In the genomic region with DNA sequence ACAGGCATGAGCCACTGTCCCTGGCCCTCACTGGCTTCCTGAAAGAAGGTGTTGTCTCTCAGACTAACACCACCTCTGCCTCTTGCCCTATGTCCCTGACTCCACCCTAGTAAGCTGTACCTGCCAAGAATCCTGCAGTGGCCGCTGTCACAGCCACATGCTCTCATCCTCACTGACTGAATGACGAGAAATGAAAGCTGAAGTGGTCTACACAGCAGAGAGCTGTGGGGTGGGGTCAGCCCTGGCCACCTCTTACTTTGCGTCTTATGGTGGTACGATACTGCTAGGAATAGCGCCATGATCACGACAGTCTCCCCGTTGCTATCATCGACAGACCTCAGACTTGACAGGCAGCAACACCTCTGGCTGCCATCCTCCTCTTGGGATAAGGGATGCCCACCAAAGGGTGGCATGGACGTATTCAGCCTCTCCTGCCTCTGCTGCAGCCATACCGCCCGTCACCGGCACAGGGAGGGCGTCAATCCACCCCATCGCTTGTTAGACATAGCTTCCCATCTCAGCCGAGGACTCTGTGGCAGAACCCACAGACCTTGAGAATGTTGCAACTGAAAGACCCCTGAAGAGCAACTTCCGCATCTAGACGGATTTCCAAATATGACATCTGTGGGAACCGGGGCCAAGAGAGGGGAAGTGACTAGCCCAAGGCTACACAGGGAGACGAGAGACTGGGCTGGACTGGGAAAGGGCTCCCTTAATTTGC, we compare ENCODE assay signal across 13 cellular contexts. TPM values are rescaled to one million over a fixed set of nuclear protein-coding genes. Genes with fewer than 3 reads are reported as not detected.
A peak's percentile ranks its signal among the peaks of the same experiment; 100 is the strongest.
DNase-seq lines count a peak whose midpoint lies in the region; ATAC-seq, FAIRE-seq and TF ChIP-seq lines count a peak whose summit lies in the region.
"Had no signal": no experiment of that assay in that cellular context is flagged by ENCODE, and none has a peak within 500 bp of the region (broad histone marks: within the 10 kb centered on the region; RNA-seq: fewer than 3 reads in every experiment).

No MANE protein-coding gene starts in this region.

- no peaks in the 10 kb centered on the region for H3K9me3 ChIP-seq in right lobe of liver
- H3K9me3 ChIP-seq in vagina = no peaks in the 10 kb centered on the region
- H3K9me3 ChIP-seq in kidney (ENCODE audit: control insufficient read depth in 1 of 2, low read length in 2 of 2) = no peaks in the 10 kb centered on the region
- H3K9me3 ChIP-seq: MG63, uterus had no signal

- no peaks in the 10 kb centered on the region for H3K36me3 ChIP-seq in right lobe of liver
- H3K36me3 ChIP-seq in vagina = no peaks in the 10 kb centered on the region
- H3K36me3 ChIP-seq in kidney (ENCODE audit: control insufficient read depth in 1 of 2, insufficient read depth in 2 of 2, low read length in 2 of 2) = no peaks in the 10 kb centered on the region
- H3K36me3 ChIP-seq: MG63, uterus had no signal

- CTCF ChIA-PET in activated CD8-positive, alpha-beta memory T cell treated with anti-CD3 and anti-CD28 coated beads, Interleukin-2, amount 10 ng/mL, durations not matched to agents 7 days and 5 days (lab: Charles Lee) = interaction anchor here (1.1 to 9.4 kb wide), 13 partner anchors 12 to 228 kb away, joined by 3 to 216 read pairs (median 6); partner anchors contain the start of genes MARCHF2 and ZNF414

- H3K4me3 Mint-ChIP-seq in activated CD8-positive, alpha-beta memory T cell treated with anti-CD3 and anti-CD28 coated beads, Interleukin-2, amount 10 ng/mL, durations not matched to agents 7 days and 5 days = peak overlapping the region; percentile 83

- H3K4me3 ChIP-seq in right lobe of liver = peak overlapping the region; percentile 22 to 44 (median 28)
- H3K4me3 ChIP-seq in vagina = peak overlapping the region; percentile 24 to 35
- H3K4me3 ChIP-seq in kidney (ENCODE audit: low read length in 2 of 2) = peak overlapping the region in 1 of 2 donors; percentile 50
- H3K4me3 ChIP-seq: MG63, uterus had no signal

- intact Hi-C loops in right lobe of liver (cut with DNase I) = no loop called here
- intact Hi-C loops in vagina (cut with DNase I) = no loop called here
- intact Hi-C loops in kidney (cut with DNase I) = no loop called here

- peak; percentile 29 for DNase-seq in stimulated activated CD4-positive, alpha-beta T cell treated with anti-CD3 and anti-CD28 coated beads, Interleukin-15, amount 100 ng/mL, for 24 hours
- no peak for DNase-seq in stimulated activated CD4-positive, alpha-beta T cell treated with anti-CD3 and anti-CD28 coated beads, Interleukin-2, amount 100 ng/mL, for 48 hours
- DNase-seq in activated CD8-positive, alpha-beta memory T cell treated with anti-CD3 and anti-CD28 coated beads, Interleukin-2, amount 10 ng/mL, durations not matched to agents 7 days and 5 days = peak; percentile 77
- DNase-seq in right lobe of liver = peak in 1 of 3 donors; percentile 47
- no peak for DNase-seq in vagina (ENCODE audit: extremely low spot score in 2 of 2)
- DNase-seq in effector CD8-positive, alpha-beta T cell (lab: John Stamatoyannopoulos, UW) = no peak
- no peak for DNase-seq in RKO (ENCODE audit: low spot score)
- DNase-seq in kidney = no peak
- DNase-seq: activated CD4-positive, CD25-positive, alpha-beta regulatory T cell treated with anti-CD3 and anti-CD28 coated beads, Interleukin-2, amount 50 U/mL, for 72 hours; uterus had no signal

- H3K27me3 ChIP-seq in right lobe of liver (no peaks in the 10 kb centered on the region), vagina (no peaks in the 10 kb centered on the region)
- H3K27me3 ChIP-seq: uterus had no signal

- no peak for FAIRE-seq in kidney (lab: Jason Lieb, UNC)
- FAIRE-seq: endothelial cell of umbilical vein had no signal

- H3K9me3 Mint-ChIP-seq in activated CD8-positive, alpha-beta memory T cell treated with anti-CD3 and anti-CD28 coated beads, Interleukin-2, amount 10 ng/mL, durations not matched to agents 7 days and 5 days (ENCODE audit: low read depth) = no peaks in the 10 kb centered on the region

- TF ChIP-seq POLR2A in right lobe of liver (IDR thresholded peaks at IDR 0.05) (no peak), vagina (IDR thresholded peaks at IDR 0.05) (no peak)

- H3K4me1 ChIP-seq in right lobe of liver = peaks cover 0 to 10% (median 0%) of the 10 kb centered on the region in 4 donors
- H3K4me1 ChIP-seq in vagina = peaks cover 23% of the 10 kb centered on the region
- H3K4me1 ChIP-seq in kidney (ENCODE audit: control insufficient read depth in 1 of 2, insufficient read depth in 1 of 2, low read depth in 1 of 2, low read length in 2 of 2) = no peaks in the 10 kb centered on the region
- H3K4me1 ChIP-seq: uterus had no signal

- peaks cover 7% of the 10 kb centered on the region for H3K27me3 Mint-ChIP-seq in activated CD8-positive, alpha-beta memory T cell treated with anti-CD3 and anti-CD28 coated beads, Interleukin-2, amount 10 ng/mL, durations not matched to agents 7 days and 5 days

- no peak overlapping the region for H3K9ac ChIP-seq in kidney (ENCODE audit: low read length in 2 of 2)

- H3K27ac ChIP-seq in right lobe of liver = peak overlapping the region; percentile 26 to 63 (median 51)
- no peak overlapping the region for H3K27ac ChIP-seq in vagina
- H3K27ac ChIP-seq in kidney (ENCODE audit: low read depth in 2 of 2, low read length in 2 of 2) = peak overlapping the region in 1 of 2 donors; percentile 42
- H3K27ac ChIP-seq: C4-2B, uterus had no signal

- peaks cover 67% of the 10 kb centered on the region for H3K4me1 Mint-ChIP-seq in activated CD8-positive, alpha-beta memory T cell treated with anti-CD3 and anti-CD28 coated beads, Interleukin-2, amount 10 ng/mL, durations not matched to agents 7 days and 5 days

- peak overlapping the region; percentile 97 for H3K27ac Mint-ChIP-seq in activated CD8-positive, alpha-beta memory T cell treated with anti-CD3 and anti-CD28 coated beads, Interleukin-2, amount 10 ng/mL, durations not matched to agents 7 days and 5 days

- H3K36me3 Mint-ChIP-seq in activated CD8-positive, alpha-beta memory T cell treated with anti-CD3 and anti-CD28 coated beads, Interleukin-2, amount 10 ng/mL, durations not matched to agents 7 days and 5 days = peaks cover 40% of the 10 kb centered on the region

- TF ChIP-seq CTCF in right lobe of liver (IDR thresholded peaks at IDR 0.05) (no peak), vagina (IDR thresholded peaks at IDR 0.05) (no peak), kidney (IDR thresholded peaks at IDR 0.05; ENCODE audit: borderline replicate concordance, extremely low read depth, insufficient read depth) (no peak)

- 40% methylated on average over 15 of the region's 19 CpGs for WGBS in right lobe of liver (ENCODE audit: insufficient coverage, low coverage, low lambda C conversion rate, missing lambda C conversion rate)

- ATAC-seq in activated CD8-positive, alpha-beta memory T cell treated with anti-CD3 and anti-CD28 coated beads, Interleukin-2, amount 10 ng/mL, durations not matched to agents 7 days and 5 days = peak; percentile 45
- peak; percentile 15 to 44 (median 34) for ATAC-seq in right lobe of liver

RNA-seq across cellular contexts. Expression of gene MYO1F, which starts 0.8 kb away (rescaled TPM):
- 100 to 1,000 TPM; 250 to 441 TPM for total RNA-seq in activated CD8-positive, alpha-beta memory T cell treated with anti-CD3 and anti-CD28 coated beads, Interleukin-2, amount 10 ng/mL, durations not matched to agents 7 days and 5 days
- total RNA-seq in right lobe of liver (10 to 100 TPM in 4 of 6 experiments, 1 to 10 TPM in 2; 7.9 to 21.5 (median 10.2) TPM), vagina (20.4 TPM), kidney (35.8 TPM)
- 1.7 TPM for polyA plus RNA-seq in kidney (ENCODE audit: insufficient read depth, low read depth, low replicate concordance)

RNA-seq across cellular contexts. Expression of gene ADAMTS10, which starts 34.1 kb away (rescaled TPM):
- 1 to 10 TPM; 1.2 to 3.3 TPM for total RNA-seq in activated CD8-positive, alpha-beta memory T cell treated with anti-CD3 and anti-CD28 coated beads, Interleukin-2, amount 10 ng/mL, durations not matched to agents 7 days and 5 days
- total RNA-seq in right lobe of liver (10 to 100 TPM in 3 of 6 experiments, 1 to 10 TPM in 3; 5.0 to 12.2 (median 9.3) TPM), vagina (66.3 TPM), kidney (48.8 TPM)
- 8.9 TPM for polyA plus RNA-seq in kidney (ENCODE audit: insufficient read depth, low read depth, low replicate concordance)

RNA-seq across cellular contexts. Expression of gene NFILZ, which starts 54.0 kb away (rescaled TPM):
- total RNA-seq in activated CD8-positive, alpha-beta memory T cell treated with anti-CD3 and anti-CD28 coated beads, Interleukin-2, amount 10 ng/mL, durations not matched to agents 7 days and 5 days = not detected
- not detected for total RNA-seq in right lobe of liver
- not detected for total RNA-seq in vagina
- total RNA-seq in kidney = not detected
- polyA plus RNA-seq in kidney (ENCODE audit: insufficient read depth, low read depth, low replicate concordance) = not detected
- total RNA-seq: endothelial cell of umbilical vein, uterus had no signal
- polyA plus RNA-seq: endothelial cell of umbilical vein had no signal

Comparison
In these comparisons a context has a peak if more than half of its experiments do, and no peak if none do; other contexts are left out.
1. DNase-seq: peak in stimulated activated CD4-positive, alpha-beta T cell treated with anti-CD3 and anti-CD28 coated beads, Interleukin-15, amount 100 ng/mL, for 24 hours (single experiment) and activated CD8-positive, alpha-beta memory T cell treated with anti-CD3 and anti-CD28 coated beads, Interleukin-2, amount 10 ng/mL, durations not matched to agents 7 days and 5 days (single experiment); none in stimulated activated CD4-positive, alpha-beta T cell treated with anti-CD3 and anti-CD28 coated beads, Interleukin-2, amount 100 ng/mL, for 48 hours (0 of 2), vagina (0 of 2), effector CD8-positive, alpha-beta T cell (single experiment), RKO (single experiment) and kidney (single experiment).